In the genomic region with DNA sequence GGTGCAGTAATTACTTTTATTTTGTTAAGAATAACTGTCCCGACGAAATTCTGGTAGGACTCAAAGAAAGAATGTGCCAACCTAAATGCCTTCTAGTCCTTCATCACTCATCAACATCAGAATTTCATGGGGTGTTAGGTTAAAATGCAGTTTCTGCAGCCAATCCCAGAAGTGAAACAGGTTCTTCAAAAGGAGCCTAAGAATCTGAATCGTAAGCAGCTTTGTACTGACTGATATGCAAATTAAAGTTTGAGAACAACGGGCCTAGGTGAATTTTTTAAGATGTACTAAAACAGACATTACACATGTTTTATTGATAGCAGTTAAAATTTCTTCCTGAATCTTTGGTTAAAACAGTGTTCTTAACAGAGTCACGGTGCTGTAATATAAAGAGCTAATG, we compare ENCODE assay signal across 30 cellular contexts.
"Had no signal": no experiment of that assay in that cellular context is flagged by ENCODE, and none has a peak within 500 bp of the region (broad histone marks: within the 10 kb centered on the region; RNA-seq: fewer than 3 reads in every experiment).

No MANE protein-coding gene starts in this region.

- H3K27ac ChIP-seq: gastrocnemius medialis, hepatocyte, parathyroid adenoma, psoas muscle, sigmoid colon, VCaP had no signal

- H3K27me3 ChIP-seq: gastrocnemius medialis, hepatocyte, sigmoid colon, uterus had no signal

- ATAC-seq: activated CD4-positive, CD25-positive, alpha-beta regulatory T cell treated with anti-CD3 and anti-CD28 coated beads, Interleukin-2, amount 50 U/mL, for 24 hours; effector memory CD8-positive, alpha-beta T cell; gastrocnemius medialis; left colon; naive thymus-derived CD4-positive, alpha-beta T cell; psoas muscle; stimulated activated effector memory CD8-positive, alpha-beta T cell treated with anti-CD3 and anti-CD28 coated beads, Interleukin-12 subunit alpha, Interleukin-12 subunit beta, amount 100 ng/mL, for 72 hours had no signal

- H3K9me3 ChIP-seq: gastrocnemius medialis, psoas muscle, sigmoid colon, uterus had no signal

- H3K4me3 ChIP-seq: gastrocnemius medialis, hepatocyte, psoas muscle, sigmoid colon, uterus had no signal

- H3K36me3 ChIP-seq: gastrocnemius medialis, sigmoid colon, uterus had no signal

- H3K4me1 ChIP-seq: psoas muscle, uterus had no signal

- DNase-seq: activated CD4-positive, alpha-beta T cell treated with anti-CD3 and anti-CD28 coated beads for 48 hours; activated CD4-positive, alpha-beta T cell treated with anti-CD3 and anti-CD28 coated beads, Interleukin-2, amount 50 U/mL, for 48 hours; activated CD8-positive, alpha-beta memory T cell treated with anti-CD3 and anti-CD28 coated beads for 24 hours; activated CD8-positive, alpha-beta memory T cell treated with anti-CD3 and anti-CD28 coated beads, Interleukin-2, amount 50 U/mL, for 4 hours; activated effector memory CD4-positive, alpha-beta T cell treated with anti-CD3 and anti-CD28 coated beads, Interleukin-2, amount 50 U/mL, for 16 hours; activated naive CD4-positive, alpha-beta T cell treated with anti-CD3 and anti-CD28 coated beads, Interleukin-2, amount 10 ng/mL, durations not matched to agents 7 days and 5 days; activated naive CD8-positive, alpha-beta T cell treated with anti-CD3 and anti-CD28 coated beads, Interleukin-2, amount 10 ng/mL, durations not matched to agents 7 days and 5 days; activated T-cell treated with anti-CD3 and anti-CD28 coated beads, Interleukin-2, amount 50 U/mL, for 1 hour; caudate nucleus; cortex of kidney; effector memory CD8-positive, alpha-beta T cell; erythroblast; gastrocnemius medialis; glutamatergic neuron; islet precursor cell; left colon; mammary epithelial cell; midbrain; naive thymus-derived CD4-positive, alpha-beta T cell; occipital lobe; psoas muscle; sigmoid colon; small intestine; stimulated activated CD4-positive, alpha-beta T cell treated with anti-CD3 and anti-CD28 coated beads, Interleukin-4, amount 100 ng/mL, for 24 hours; uterus had no signal
